ENCODE assay signal across 10 cellular contexts in genomic region chr12:25320123-25321006, GRCh38.
DNase-seq lines count a peak whose midpoint lies in the region; ATAC-seq and TF ChIP-seq lines count a peak whose summit lies in the region.
"Had no signal": no experiment of that assay in that cellular context is flagged by ENCODE, and none has a peak within 500 bp of the region (broad histone marks: within the 10 kb centered on the region; RNA-seq: fewer than 3 reads in every experiment).

No MANE protein-coding gene starts in this region.

- no peak overlapping the region for H3K9ac ChIP-seq in mammary epithelial cell (ENCODE audit: insufficient read depth, low read length)
- no peak overlapping the region for H3K9ac ChIP-seq in colonic mucosa (ENCODE audit: low read depth in 2 of 2, low read length in 2 of 2)

- H3K4me2 ChIP-seq in mammary epithelial cell (ENCODE audit: insufficient read depth, low read depth, low read length): no peak overlapping the region

- no peak overlapping the region for H2AFZ ChIP-seq in mammary epithelial cell (ENCODE audit: low read depth, low read length)

- dilution Hi-C loops in mammary epithelial cell (cut with HindIII; ENCODE audit: low sequenced_read_pairs): no loop called here

- no peaks in the 10 kb centered on the region for H4K20me1 ChIP-seq in mammary epithelial cell (ENCODE audit: insufficient read depth, low read length)

- no peak for TF ChIP-seq CTCF in GM13976 (IDR thresholded peaks at IDR 0.05; ENCODE audit: borderline replicate concordance, control extremely low read depth, extremely low read depth, insufficient read depth, missing control alignments)
- no peak for TF ChIP-seq CTCF in astrocyte of the spinal cord (IDR thresholded peaks at IDR 0.05; ENCODE audit: low read depth, low read length)
- TF ChIP-seq CTCF in mammary epithelial cell (conservative IDR thresholded peaks at IDR 0.05 in 1 of 2, IDR thresholded peaks at IDR 0.05 in 1 of 2; ENCODE audit: extremely low read depth in 1 of 2, insufficient read depth in 1 of 2, low read depth in 1 of 2, low read length in 2 of 2): no peak
- no peak for TF ChIP-seq CTCF in colonic mucosa (IDR thresholded peaks at IDR 0.05)

- CTCF ChIA-PET in mammary epithelial cell (lab: Charles Lee; ENCODE audit: low non-redundant PET): no interaction called here

- no TSS peak for BruUV-seq in mammary epithelial cell (replicated peaks; lab: Mats Ljungman, UMichigan)

- H3K4me1 ChIP-seq in mammary epithelial cell (ENCODE audit: insufficient read depth, low read length) (peaks cover 6% of the 10 kb centered on the region), colonic mucosa (no peaks in the 10 kb centered on the region), HAP-1 (no peaks in the 10 kb centered on the region; the same call in 1 of the 2 replicates)

- peak; percentile 34 for DNase-seq in GM13976 (ENCODE audit: low spot score)
- DNase-seq in astrocyte of the spinal cord (ENCODE audit: low read depth, low spot score): peak; percentile 75
- no peak for DNase-seq in mammary epithelial cell
- no peak for DNase-seq in colonic mucosa
- no peak for DNase-seq in HAP-1 (ENCODE audit: low spot score in 2 of 2)
- DNase-seq in DMS53 treated with DMSO at 0.1 percent for 48 hours (lab: John Stamatoyannopoulos, UW; ENCODE audit: unreplicated experiment): no peak
- DNase-seq: effector CD4-positive, alpha-beta T cell had no signal

- H3K9me3 ChIP-seq in mammary epithelial cell (replicated peaks; ENCODE audit: insufficient read depth, low read length): no peaks in the 10 kb centered on the region
- H3K9me3 ChIP-seq in colonic mucosa: no peaks in the 10 kb centered on the region
- no peaks in the 10 kb centered on the region for H3K9me3 ChIP-seq in HAP-1

- intact Hi-C loops in mammary epithelial cell (cut with micrococcal nuclease): no loop called here
- intact Hi-C loops in colonic mucosa (cut with DNase I): loop anchor here (10.0 kb wide), 1 partner anchor 76 kb away; no protein-coding TSS in a partner anchor

- H3K27me3 ChIP-seq in mammary epithelial cell (ENCODE audit: insufficient read depth, low read length) (no peaks in the 10 kb centered on the region), colonic mucosa (no peaks in the 10 kb centered on the region), HAP-1 (ENCODE audit: low read depth) (no peaks in the 10 kb centered on the region)

- in situ Hi-C loops in GM13976 (cut with MboI; ENCODE audit: low sequenced_read_pairs, unreplicated experiment): no loop called here
- in situ Hi-C loops in astrocyte of the spinal cord (cut with HindIII; ENCODE audit: low sequenced_read_pairs): no loop called here
- in situ Hi-C loops in mammary epithelial cell (cut with MboI; ENCODE audit: low sequenced_read_pairs in 2 of 2): no loop called here
- in situ Hi-C loops in HAP-1 (cut with MboI; ENCODE audit: low sequenced_read_pairs): no loop called here

- H3K4me3 ChIP-seq in astrocyte of the spinal cord (ENCODE audit: low read depth, low read length) (no peak overlapping the region), mammary epithelial cell (replicated peaks in 1 of 3; ENCODE audit: insufficient read depth in 1 of 3, low read depth in 2 of 3, low read length in 3 of 3) (no peak overlapping the region), colonic mucosa (no peak overlapping the region), HAP-1 (no peak overlapping the region)

- H3K36me3 ChIP-seq in mammary epithelial cell (ENCODE audit: insufficient read depth, low read length) (no peaks in the 10 kb centered on the region), colonic mucosa (no peaks in the 10 kb centered on the region), HAP-1 (replicated peaks) (no peaks in the 10 kb centered on the region)

- H3K79me2 ChIP-seq in mammary epithelial cell (ENCODE audit: insufficient read depth, low read length): no peaks in the 10 kb centered on the region

- WGBS in mammary epithelial cell (ENCODE audit: low coverage, missing lambda C conversion rate): 81% methylated on average over 5 of the region's 5 CpGs

- ATAC-seq in GM19467 (IDR thresholded peaks at IDR 0.05; ENCODE audit: unreplicated experiment): peak; percentile 57
- peak; percentile 61 for ATAC-seq in HG03280 (IDR thresholded peaks at IDR 0.05; ENCODE audit: unreplicated experiment)
- ATAC-seq: HCT116 had no signal

- H3K27ac ChIP-seq in mammary epithelial cell (ENCODE audit: insufficient read depth, low read depth, low read length): no peak overlapping the region
- no peak overlapping the region for H3K27ac ChIP-seq in colonic mucosa

Comparison
In these comparisons a context has a peak if more than half of its experiments do, and no peak if none do; other contexts are left out.
1. DNase-seq: peak in GM13976 (single experiment) and astrocyte of the spinal cord (single experiment); none in mammary epithelial cell (single experiment), colonic mucosa (single experiment), HAP-1 (0 of 2) and DMS53 treated with DMSO at 0.1 percent for 48 hours (single experiment).